In the genomic region with DNA sequence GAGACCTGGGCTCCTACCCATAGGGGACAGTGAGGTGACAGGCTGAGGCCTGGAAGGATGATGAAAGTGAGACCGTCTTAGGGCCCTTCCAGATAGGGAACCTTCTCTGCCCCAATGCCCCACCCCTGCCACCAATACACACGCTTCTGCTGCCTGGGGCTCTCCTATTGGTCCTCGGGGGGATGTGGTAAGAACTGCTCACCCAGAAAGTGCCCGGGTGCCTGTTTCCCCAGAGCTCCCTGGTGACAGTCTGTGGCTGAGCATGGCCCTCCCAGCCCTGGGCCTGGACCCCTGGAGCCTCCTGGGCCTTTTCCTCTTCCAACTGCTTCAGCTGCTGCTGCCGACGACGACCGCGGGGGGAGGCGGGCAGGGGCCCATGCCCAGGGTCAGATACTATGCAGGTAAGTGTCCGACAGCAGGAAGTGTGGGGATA, we compare ENCODE assay signal across 8 cellular contexts. TPM values are rescaled to one million over a fixed set of nuclear protein-coding genes. Genes with fewer than 3 reads are reported as not detected.
DNase-seq lines count a peak whose midpoint lies in the region; ATAC-seq and TF ChIP-seq lines count a peak whose summit lies in the region.

No MANE protein-coding gene starts in this region.

- peaks cover 67% of the 10 kb centered on the region for H3K4me1 Mint-ChIP-seq in activated CD4-positive, alpha-beta memory T cell treated with anti-CD3 and anti-CD28 coated beads for 36 hours (ENCODE audit: low read depth)
- peaks cover 5 to 11% of the 10 kb centered on the region in 2 donors for H3K4me1 Mint-ChIP-seq in natural killer cell

- TF ChIP-seq CTCF in natural killer cell (IDR thresholded peaks at IDR 0.05) = no peak

- H3K9me3 Mint-ChIP-seq in activated CD4-positive, alpha-beta memory T cell treated with anti-CD3 and anti-CD28 coated beads for 36 hours = no peaks in the 10 kb centered on the region
- no peaks in the 10 kb centered on the region for H3K9me3 Mint-ChIP-seq in natural killer cell

- peaks cover 26% of the 10 kb centered on the region for H3K36me3 Mint-ChIP-seq in activated CD4-positive, alpha-beta memory T cell treated with anti-CD3 and anti-CD28 coated beads for 36 hours
- no peaks in the 10 kb centered on the region for H3K36me3 Mint-ChIP-seq in natural killer cell

- CTCF ChIA-PET in activated CD4-positive, alpha-beta memory T cell treated with anti-CD3 and anti-CD28 coated beads for 36 hours (lab: Charles Lee) = interaction anchor here (0.6 to 18.7 kb wide), 5 partner anchors 13 to 93 kb away, joined by 3 to 310 read pairs (median 4); no protein-coding TSS in a partner anchor

- intact Hi-C loops in activated CD4-positive, alpha-beta memory T cell treated with anti-CD3 and anti-CD28 coated beads for 36 hours (cut with micrococcal nuclease) = no loop called here
- intact Hi-C loops in natural killer cell (cut with micrococcal nuclease) = no loop called here

- DNase-seq in activated CD8-positive, alpha-beta memory T cell treated with anti-CD3 and anti-CD28 coated beads, Interleukin-2, amount 50 U/mL, for 48 hours = peak; percentile 82
- DNase-seq in activated CD8-positive, alpha-beta memory T cell treated with anti-CD3 and anti-CD28 coated beads for 24 hours = no peak
- DNase-seq in activated CD4-positive, alpha-beta memory T cell treated with anti-CD3 and anti-CD28 coated beads for 36 hours = peak; percentile 80
- DNase-seq in natural killer cell (no peak), inferior parietal cortex (ENCODE audit: extremely low spot score) (no peak), NCI-H2227 (lab: John Stamatoyannopoulos, UW; ENCODE audit: unreplicated experiment) (no peak), NCI-H1436 treated with DMSO at 0.1 percent for 48 hours (lab: John Stamatoyannopoulos, UW) (no peak)

- POLR2A ChIA-PET in activated CD4-positive, alpha-beta memory T cell treated with anti-CD3 and anti-CD28 coated beads for 36 hours (lab: Charles Lee) = interaction anchor here (1.2 to 2.3 kb wide), 6 partner anchors 10 to 69 kb away, joined by 3 to 9 read pairs (median 6); partner anchors contain the start of gene PMF1

- H3K27ac Mint-ChIP-seq in activated CD4-positive, alpha-beta memory T cell treated with anti-CD3 and anti-CD28 coated beads for 36 hours = peak overlapping the region; percentile 67
- H3K27ac Mint-ChIP-seq in natural killer cell = no peak overlapping the region

- peak overlapping the region; percentile 80 for H3K4me3 Mint-ChIP-seq in activated CD4-positive, alpha-beta memory T cell treated with anti-CD3 and anti-CD28 coated beads for 36 hours
- peak overlapping the region; percentile 47 for H3K4me3 Mint-ChIP-seq in natural killer cell

- peak; percentile 28 for ATAC-seq in HG03064 (IDR thresholded peaks at IDR 0.05; ENCODE audit: low read depth, unreplicated experiment)
- peak; percentile 48 to 88 (median 50) for ATAC-seq in natural killer cell

- no peaks in the 10 kb centered on the region for H3K27me3 Mint-ChIP-seq in activated CD4-positive, alpha-beta memory T cell treated with anti-CD3 and anti-CD28 coated beads for 36 hours
- peaks cover 0 to 7% of the 10 kb centered on the region in 2 donors for H3K27me3 Mint-ChIP-seq in natural killer cell (ENCODE audit: low read depth in 2 of 2)

RNA-seq across cellular contexts. Expression of gene SEMA4A, which starts 0.9 kb away (rescaled TPM):
- 10 to 100 TPM; 68.2 to 75.1 TPM for total RNA-seq in activated CD4-positive, alpha-beta memory T cell treated with anti-CD3 and anti-CD28 coated beads for 36 hours
- total RNA-seq in natural killer cell = 10 to 100 TPM in 1 of 3 donors, 1 to 10 TPM in 2; 2.6 to 13.0 (median 7.0) TPM

RNA-seq across cellular contexts. Expression of gene SLC25A44, which starts 39.6 kb away (rescaled TPM):
- total RNA-seq in activated CD4-positive, alpha-beta memory T cell treated with anti-CD3 and anti-CD28 coated beads for 36 hours = 10 to 100 TPM; 61.3 to 62.2 TPM
- total RNA-seq in natural killer cell = 10 to 100 TPM; 17.1 to 49.2 (median 22.0) TPM

RNA-seq across cellular contexts. Expression of gene LMNA, which starts 39.8 kb away (rescaled TPM):
- 100 to 1,000 TPM; 210 to 211 TPM for total RNA-seq in activated CD4-positive, alpha-beta memory T cell treated with anti-CD3 and anti-CD28 coated beads for 36 hours
- 100 to 1,000 TPM; 201 to 504 (median 273) TPM for total RNA-seq in natural killer cell

RNA-seq across cellular contexts. Expression of gene PMF1, which starts 58.5 kb away (rescaled TPM):
- total RNA-seq in activated CD4-positive, alpha-beta memory T cell treated with anti-CD3 and anti-CD28 coated beads for 36 hours = 100 to 1,000 TPM in 1 of 2 experiments, 10 to 100 TPM in 1; 99.5 to 105 TPM
- 10 to 100 TPM; 61.5 to 70.3 (median 64.0) TPM for total RNA-seq in natural killer cell

Comparison
In these comparisons a context has a peak if more than half of its experiments do, and no peak if none do; other contexts are left out.
1. DNase-seq: peak in activated CD8-positive, alpha-beta memory T cell treated with anti-CD3 and anti-CD28 coated beads, Interleukin-2, amount 50 U/mL, for 48 hours (single experiment) and activated CD4-positive, alpha-beta memory T cell treated with anti-CD3 and anti-CD28 coated beads for 36 hours (single experiment); none in activated CD8-positive, alpha-beta memory T cell treated with anti-CD3 and anti-CD28 coated beads for 24 hours (single experiment), natural killer cell (single experiment), inferior parietal cortex (single experiment), NCI-H2227 (single experiment) and NCI-H1436 treated with DMSO at 0.1 percent for 48 hours (single experiment).
2. RNA of gene SEMA4A, which starts 0.9 kb away (total RNA-seq): 68.2 to 75.1 TPM in activated CD4-positive, alpha-beta memory T cell treated with anti-CD3 and anti-CD28 coated beads for 36 hours; 2.6 to 13.0 TPM in natural killer cell; every median in the first group is over 4 times any median in the second.